In the genomic region with DNA sequence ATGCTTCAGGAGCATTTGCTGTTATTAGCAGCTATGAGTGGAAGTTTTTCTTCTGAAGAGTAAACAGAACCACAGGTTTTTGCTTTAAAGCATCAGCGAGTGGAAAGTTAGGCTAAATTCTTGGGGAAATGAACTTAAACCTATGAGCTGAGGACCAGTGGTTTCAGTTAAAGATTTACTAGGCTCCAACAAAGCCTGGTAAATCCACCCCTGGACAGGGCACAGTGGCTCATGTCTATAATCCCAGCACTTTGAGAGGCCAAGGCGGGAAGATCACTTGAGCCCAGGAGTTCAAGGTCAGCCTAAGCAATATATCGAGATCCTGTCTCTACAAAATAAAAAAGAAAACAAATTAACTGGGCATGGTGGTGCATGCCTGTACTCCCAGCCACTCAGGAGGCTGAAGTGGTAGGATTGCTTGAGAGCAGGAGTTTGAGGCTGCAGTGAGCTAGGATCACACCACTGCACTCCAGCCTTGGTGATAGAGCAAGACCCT, we compare ENCODE assay signal across 1 cellular context.
TF ChIP-seq lines count a peak whose summit lies in the region.
"Not testable (repeated sequence)": the region's sequence is repeated elsewhere in the genome, so short reads cannot be mapped to it uniquely, and the experiment has no call there.

No MANE protein-coding gene starts in this region.

TF ChIP-seq in HepG2, 621 proteins besides CTCF, POLR2A, EP300 and RAD21 (continued from another document):
- TF ChIP-seq, protein P1, sequence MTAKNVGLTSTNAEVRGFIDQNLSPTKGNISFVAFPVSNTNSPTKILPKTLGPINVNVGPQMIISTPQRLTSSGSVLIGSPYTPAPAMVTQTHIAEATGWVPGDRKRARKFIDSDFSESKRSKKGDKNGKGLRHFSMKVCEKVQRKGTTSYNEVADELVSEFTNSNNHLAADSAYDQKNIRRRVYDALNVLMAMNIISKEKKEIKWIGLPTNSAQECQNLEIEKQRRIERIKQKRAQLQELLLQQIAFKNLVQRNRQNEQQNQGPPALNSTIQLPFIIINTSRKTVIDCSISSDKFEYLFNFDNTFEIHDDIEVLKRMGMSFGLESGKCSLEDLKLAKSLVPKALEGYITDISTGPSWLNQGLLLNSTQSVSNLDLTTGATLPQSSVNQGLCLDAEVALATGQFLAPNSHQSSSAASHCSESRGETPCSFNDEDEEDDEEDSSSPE (CRISPR knock-in tag; IDR thresholded peaks at IDR 0.05): peak; percentile 77
- not testable (repeated sequence) for TF ChIP-seq FOXP1 (IDR thresholded peaks at IDR 0.05)
- TF ChIP-seq FOXP1 (CRISPR knock-in tag; IDR thresholded peaks at IDR 0.05): peak; percentile 35; the same call in 1 of the 2 replicates
- TF ChIP-seq, protein P2, sequence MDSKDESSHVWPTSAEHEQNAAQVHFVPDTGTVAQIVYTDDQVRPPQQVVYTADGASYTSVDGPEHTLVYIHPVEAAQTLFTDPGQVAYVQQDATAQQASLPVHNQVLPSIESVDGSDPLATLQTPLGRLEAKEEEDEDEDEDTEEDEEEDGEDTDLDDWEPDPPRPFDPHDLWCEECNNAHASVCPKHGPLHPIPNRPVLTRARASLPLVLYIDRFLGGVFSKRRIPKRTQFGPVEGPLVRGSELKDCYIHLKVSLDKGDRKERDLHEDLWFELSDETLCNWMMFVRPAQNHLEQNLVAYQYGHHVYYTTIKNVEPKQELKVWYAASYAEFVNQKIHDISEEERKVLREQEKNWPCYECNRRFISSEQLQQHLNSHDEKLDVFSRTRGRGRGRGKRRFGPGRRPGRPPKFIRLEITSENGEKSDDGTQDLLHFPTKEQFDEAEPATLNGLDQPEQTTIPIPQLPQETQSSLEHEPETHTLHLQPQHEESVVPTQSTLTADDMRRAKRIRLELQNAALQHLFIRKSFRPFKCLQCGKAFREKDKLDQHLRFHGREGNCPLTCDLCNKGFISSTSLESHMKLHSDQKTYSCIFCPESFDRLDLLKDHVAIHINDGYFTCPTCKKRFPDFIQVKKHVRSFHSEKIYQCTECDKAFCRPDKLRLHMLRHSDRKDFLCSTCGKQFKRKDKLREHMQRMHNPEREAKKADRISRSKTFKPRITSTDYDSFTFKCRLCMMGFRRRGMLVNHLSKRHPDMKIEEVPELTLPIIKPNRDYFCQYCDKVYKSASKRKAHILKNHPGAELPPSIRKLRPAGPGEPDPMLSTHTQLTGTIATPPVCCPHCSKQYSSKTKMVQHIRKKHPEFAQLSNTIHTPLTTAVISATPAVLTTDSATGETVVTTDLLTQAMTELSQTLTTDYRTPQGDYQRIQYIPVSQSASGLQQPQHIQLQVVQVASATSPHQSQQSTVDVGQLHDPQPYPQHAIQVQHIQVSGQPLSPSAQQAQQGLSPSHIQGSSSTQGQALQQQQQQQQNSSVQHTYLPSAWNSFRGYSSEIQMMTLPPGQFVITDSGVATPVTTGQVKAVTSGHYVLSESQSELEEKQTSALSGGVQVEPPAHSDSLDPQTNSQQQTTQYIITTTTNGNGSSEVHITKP (CRISPR knock-in tag; IDR thresholded peaks at IDR 0.05; ENCODE audit: low read depth): 0 out of 2 replicates have a peak, but pooled peaks have one; percentile 34
- TF ChIP-seq, protein P3, sequence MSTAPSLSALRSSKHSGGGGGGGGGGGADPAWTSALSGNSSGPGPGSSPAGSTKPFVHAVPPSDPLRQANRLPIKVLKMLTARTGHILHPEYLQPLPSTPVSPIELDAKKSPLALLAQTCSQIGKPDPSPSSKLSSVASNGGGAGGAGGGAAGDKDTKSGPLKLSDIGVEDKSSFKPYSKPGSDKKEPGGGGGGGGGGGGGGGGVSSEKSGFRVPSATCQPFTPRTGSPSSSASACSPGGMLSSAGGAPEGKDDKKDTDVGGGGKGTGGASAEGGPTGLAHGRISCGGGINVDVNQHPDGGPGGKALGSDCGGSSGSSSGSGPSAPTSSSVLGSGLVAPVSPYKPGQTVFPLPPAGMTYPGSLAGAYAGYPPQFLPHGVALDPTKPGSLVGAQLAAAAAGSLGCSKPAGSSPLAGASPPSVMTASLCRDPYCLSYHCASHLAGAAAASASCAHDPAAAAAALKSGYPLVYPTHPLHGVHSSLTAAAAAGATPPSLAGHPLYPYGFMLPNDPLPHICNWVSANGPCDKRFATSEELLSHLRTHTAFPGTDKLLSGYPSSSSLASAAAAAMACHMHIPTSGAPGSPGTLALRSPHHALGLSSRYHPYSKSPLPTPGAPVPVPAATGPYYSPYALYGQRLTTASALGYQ (CRISPR knock-in tag; IDR thresholded peaks at IDR 0.05): 0 out of 2 replicates have a peak, but pooled peaks have one; percentile 19
- TF ChIP-seq, protein P4, sequence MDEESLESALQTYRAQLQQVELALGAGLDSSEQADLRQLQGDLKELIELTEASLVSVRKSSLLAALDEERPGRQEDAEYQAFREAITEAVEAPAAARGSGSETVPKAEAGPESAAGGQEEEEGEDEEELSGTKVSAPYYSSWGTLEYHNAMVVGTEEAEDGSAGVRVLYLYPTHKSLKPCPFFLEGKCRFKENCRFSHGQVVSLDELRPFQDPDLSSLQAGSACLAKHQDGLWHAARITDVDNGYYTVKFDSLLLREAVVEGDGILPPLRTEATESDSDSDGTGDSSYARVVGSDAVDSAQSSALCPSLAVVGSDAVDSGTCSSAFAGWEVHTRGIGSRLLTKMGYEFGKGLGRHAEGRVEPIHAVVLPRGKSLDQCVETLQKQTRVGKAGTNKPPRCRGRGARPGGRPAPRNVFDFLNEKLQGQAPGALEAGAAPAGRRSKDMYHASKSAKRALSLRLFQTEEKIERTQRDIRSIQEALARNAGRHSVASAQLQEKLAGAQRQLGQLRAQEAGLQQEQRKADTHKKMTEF (CRISPR knock-in tag; IDR thresholded peaks at IDR 0.05): 0 out of 2 replicates have a peak, but pooled peaks have one; percentile 29
- TF ChIP-seq RXRA (CRISPR knock-in tag; IDR thresholded peaks at IDR 0.05): peak; percentile 57; the same call in 1 of the 2 replicates
- TF ChIP-seq, protein P5, sequence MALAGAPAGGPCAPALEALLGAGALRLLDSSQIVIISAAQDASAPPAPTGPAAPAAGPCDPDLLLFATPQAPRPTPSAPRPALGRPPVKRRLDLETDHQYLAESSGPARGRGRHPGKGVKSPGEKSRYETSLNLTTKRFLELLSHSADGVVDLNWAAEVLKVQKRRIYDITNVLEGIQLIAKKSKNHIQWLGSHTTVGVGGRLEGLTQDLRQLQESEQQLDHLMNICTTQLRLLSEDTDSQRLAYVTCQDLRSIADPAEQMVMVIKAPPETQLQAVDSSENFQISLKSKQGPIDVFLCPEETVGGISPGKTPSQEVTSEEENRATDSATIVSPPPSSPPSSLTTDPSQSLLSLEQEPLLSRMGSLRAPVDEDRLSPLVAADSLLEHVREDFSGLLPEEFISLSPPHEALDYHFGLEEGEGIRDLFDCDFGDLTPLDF (CRISPR knock-in tag; IDR thresholded peaks at IDR 0.05): peak; percentile 77
- peak; percentile 68; the same call in 1 of the 2 replicates for TF ChIP-seq FOXO1 (CRISPR knock-in tag; IDR thresholded peaks at IDR 0.05)
- TF ChIP-seq HMG20B (CRISPR knock-in tag; conservative IDR thresholded peaks at IDR 0.05): 0 out of 2 replicates have a peak, but pooled peaks have one; percentile 17
- TF ChIP-seq ELF3 (CRISPR knock-in tag; IDR thresholded peaks at IDR 0.05): peak; percentile 41; the same call in 1 of the 2 replicates
- TF ChIP-seq, protein P6, sequence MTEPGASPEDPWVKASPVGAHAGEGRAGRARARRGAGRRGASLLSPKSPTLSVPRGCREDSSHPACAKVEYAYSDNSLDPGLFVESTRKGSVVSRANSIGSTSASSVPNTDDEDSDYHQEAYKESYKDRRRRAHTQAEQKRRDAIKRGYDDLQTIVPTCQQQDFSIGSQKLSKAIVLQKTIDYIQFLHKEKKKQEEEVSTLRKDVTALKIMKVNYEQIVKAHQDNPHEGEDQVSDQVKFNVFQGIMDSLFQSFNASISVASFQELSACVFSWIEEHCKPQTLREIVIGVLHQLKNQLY (CRISPR knock-in tag; IDR thresholded peaks at IDR 0.05): 0 out of 2 replicates have a peak, but pooled peaks have one; percentile 25
TF ChIP-seq in HepG2: peak in this region for 52; not testable (repeated sequence) for 569.
